Comparison of ENCODE assay signal across 24 cellular contexts in genomic region chr9:78575791-78576190, GRCh38.
"Had no signal": no experiment of that assay in that cellular context is flagged by ENCODE, and none has a peak within 500 bp of the region (broad histone marks: within the 10 kb centered on the region; RNA-seq: fewer than 3 reads in every experiment).

No MANE protein-coding gene starts in this region.

- H3K9me3 ChIP-seq: breast epithelium, MG63 had no signal

- DNase-seq: activated CD4-positive, alpha-beta memory T cell treated with anti-CD3 and anti-CD28 coated beads for 36 hours; activated CD4-positive, alpha-beta T cell treated with anti-CD3 and anti-CD28 coated beads, Interleukin-2, amount 10 ng/mL, durations not matched to agents 7 days and 5 days; activated CD4-positive, CD25-positive, alpha-beta regulatory T cell; activated CD8-positive, alpha-beta memory T cell treated with anti-CD3 and anti-CD28 coated beads for 24 hours; activated effector memory CD4-positive, alpha-beta T cell treated with anti-CD3 and anti-CD28 coated beads, Interleukin-2, amount 50 U/mL, for 16 hours; activated naive CD4-positive, alpha-beta T cell treated with Interleukin-2 at 50 U/mL for 16 hours; activated T-cell treated with anti-CD3 and anti-CD28 coated beads, Interleukin-2, amount 50 U/mL, for 4 hours; amygdala; caudate nucleus; KG1; MG63; MV-4-11; NCI-H1092 treated with DMSO at 0.1 percent for 48 hours; NCI-H1417 treated with DMSO at 0.1 percent for 48 hours; NCI-H1694; NCI-H2029 treated with DMSO at 0.1 percent for 48 hours; NCI-H345; NCI-H510A; NCI-H526 treated with DMSO at 0.1 percent for 48 hours; PC-3; SIG-M5; T-helper 1 cell had no signal

- ATAC-seq: activated T-cell treated with anti-CD3 and anti-CD28 coated beads, Interleukin-2, amount 50 U/mL, for 4 hours; PC-3 had no signal

- H3K27ac ChIP-seq: breast epithelium, VCaP had no signal

- H3K4me1 ChIP-seq: breast epithelium had no signal

- H3K36me3 ChIP-seq: breast epithelium, MG63 had no signal

- H3K27me3 ChIP-seq: breast epithelium, MG63 had no signal

- H3K4me3 ChIP-seq: breast epithelium, MG63 had no signal
